Comparison of ENCODE assay signal across 24 cellular contexts in genomic region chr11:32550207-32550606, GRCh38.
"Had no signal": no experiment of that assay in that cellular context is flagged by ENCODE, and none has a peak within 500 bp of the region (broad histone marks: within the 10 kb centered on the region; RNA-seq: fewer than 3 reads in every experiment).

No MANE protein-coding gene starts in this region.

- H3K27ac ChIP-seq: breast epithelium had no signal

- H3K4me3 Mint-ChIP-seq: activated CD8-positive, alpha-beta T cell treated with anti-CD3 and anti-CD28 coated beads, Interleukin-2, amount 10 ng/mL, durations not matched to agents 7 days and 5 days; activated naive CD4-positive, alpha-beta T cell treated with anti-CD3 and anti-CD28 coated beads, Interleukin-2, amount 50 U/mL, for 24 hours; T-helper 17 cell; WTC11 had no signal

- H3K27me3 ChIP-seq: breast epithelium had no signal

- H3K36me3 Mint-ChIP-seq: activated naive CD4-positive, alpha-beta T cell treated with anti-CD3 and anti-CD28 coated beads, Interleukin-2, amount 50 U/mL, for 24 hours; WTC11 had no signal

- H3K4me1 Mint-ChIP-seq: activated naive CD4-positive, alpha-beta T cell treated with anti-CD3 and anti-CD28 coated beads, Interleukin-2, amount 50 U/mL, for 24 hours; T-helper 17 cell; WTC11 had no signal

- H3K4me1 ChIP-seq: breast epithelium had no signal

- ATAC-seq: activated CD8-positive, alpha-beta T cell treated with anti-CD3 and anti-CD28 coated beads, Interleukin-2, amount 10 ng/mL, durations not matched to agents 7 days and 5 days; T-helper 17 cell; WTC11 had no signal

- DNase-seq: activated CD4-positive, alpha-beta T cell treated with anti-CD3 and anti-CD28 coated beads for 48 hours; activated CD4-positive, alpha-beta T cell treated with anti-CD3 and anti-CD28 coated beads, Interleukin-2, amount 50 U/mL, for 4 hours; activated CD4-positive, CD25-positive, alpha-beta regulatory T cell treated with anti-CD3 and anti-CD28 coated beads, Interleukin-2, amount 50 U/mL, for 72 hours; activated CD8-positive, alpha-beta memory T cell treated with anti-CD3 and anti-CD28 coated beads, Interleukin-2, amount 50 U/mL, for 48 hours; activated CD8-positive, alpha-beta T cell treated with anti-CD3 and anti-CD28 coated beads, Interleukin-2, amount 10 ng/mL, durations not matched to agents 7 days and 5 days; activated naive CD4-positive, alpha-beta T cell; activated T-cell treated with anti-CD3 and anti-CD28 coated beads, Interleukin-2, amount 50 U/mL, for 1 hour; aorta; caudate nucleus; MM.1S; NCI-H1105; NCI-H1436 treated with DMSO at 0.1 percent for 48 hours; NCI-H187; NCI-H2081; NCI-H2227 treated with DMSO at 0.1 percent for 48 hours; NCI-H446 treated with DMSO at 0.1 percent for 48 hours; NCI-H524 treated with DMSO at 0.1 percent for 48 hours; NCI-H748 treated with DMSO at 0.1 percent for 48 hours; SIG-M5; T-helper 17 cell; T-helper 9 cell had no signal

- H3K4me3 ChIP-seq: breast epithelium had no signal

- H3K27me3 Mint-ChIP-seq: activated naive CD4-positive, alpha-beta T cell treated with anti-CD3 and anti-CD28 coated beads, Interleukin-2, amount 50 U/mL, for 24 hours had no signal

- H3K9me3 Mint-ChIP-seq: activated naive CD4-positive, alpha-beta T cell treated with anti-CD3 and anti-CD28 coated beads, Interleukin-2, amount 50 U/mL, for 24 hours had no signal

- H3K36me3 ChIP-seq: breast epithelium had no signal

- H3K27ac Mint-ChIP-seq: activated CD8-positive, alpha-beta T cell treated with anti-CD3 and anti-CD28 coated beads, Interleukin-2, amount 10 ng/mL, durations not matched to agents 7 days and 5 days; activated naive CD4-positive, alpha-beta T cell treated with anti-CD3 and anti-CD28 coated beads, Interleukin-2, amount 50 U/mL, for 24 hours; T-helper 17 cell; WTC11 had no signal
